In genomic region chrX:37776987-37777325, GRCh38 we compare ENCODE assay signal across 14 cellular contexts. TPM values are rescaled to one million over a fixed set of nuclear protein-coding genes. Genes with fewer than 3 reads are reported as not detected.
DNase-seq lines count a peak whose midpoint lies in the region; ATAC-seq lines count a peak whose summit lies in the region.
"Had no signal": no experiment of that assay in that cellular context is flagged by ENCODE, and none has a peak within 500 bp of the region (broad histone marks: within the 10 kb centered on the region; RNA-seq: fewer than 3 reads in every experiment).

No MANE protein-coding gene starts in this region.

- H3K4me2 ChIP-seq in mesenchymal stem cell (ENCODE audit: low read length, poor library complexity, severe bottlenecking) = no peak overlapping the region

- no peak overlapping the region for H2BK12ac ChIP-seq in mesenchymal stem cell (ENCODE audit: low read length in 2 of 2)

- H2AK5ac ChIP-seq in mesenchymal stem cell (ENCODE audit: low read length, severe bottlenecking) = no peak overlapping the region

- H3K79me1 ChIP-seq in mesenchymal stem cell (replicated peaks; ENCODE audit: low read length, poor library complexity, severe bottlenecking) = no peaks in the 10 kb centered on the region

- 57% methylated on average over 1 of the region's 2 CpGs for WGBS in mesenchymal stem cell

- H3K4me3 Mint-ChIP-seq in effector memory CD8-positive, alpha-beta T cell = peak overlapping the region; percentile 55
- H3K4me3 Mint-ChIP-seq: WTC11 had no signal

- H3K27me3 Mint-ChIP-seq in effector memory CD8-positive, alpha-beta T cell = no peaks in the 10 kb centered on the region

- in situ Hi-C loops in KBM-7 (cut with MboI; ENCODE audit: low pct_unique_long_range_greater_than_20kb, low sequenced_read_pairs) = no loop called here

- H3K4ac ChIP-seq in mesenchymal stem cell (ENCODE audit: low read depth in 1 of 2, low read length in 2 of 2) = no peak overlapping the region

- ATAC-seq in GM18498 (IDR thresholded peaks at IDR 0.05; ENCODE audit: unreplicated experiment) (peak; percentile 32), GM19455 (IDR thresholded peaks at IDR 0.05; ENCODE audit: unreplicated experiment) (peak; percentile 3), HG03469 (IDR thresholded peaks at IDR 0.05; ENCODE audit: unreplicated experiment) (peak; percentile 24)
- peak; percentile 45 for ATAC-seq in effector memory CD8-positive, alpha-beta T cell (replicated peaks)
- ATAC-seq: lower lobe of right lung, WTC11 had no signal

- no peaks in the 10 kb centered on the region for H3K36me3 ChIP-seq in effector memory CD4-positive, alpha-beta T cell (ENCODE audit: control insufficient read depth, insufficient read depth, low read length)
- H3K36me3 ChIP-seq in mesenchymal stem cell (ENCODE audit: control insufficient read depth in 1 of 2, insufficient read depth in 2 of 2, low read depth in 1 of 2, low read length in 2 of 2) = no peaks in the 10 kb centered on the region
- H3K36me3 ChIP-seq: lower lobe of right lung, prostate gland, thoracic aorta had no signal

- no peak overlapping the region for H3K23ac ChIP-seq in mesenchymal stem cell (ENCODE audit: low read length in 2 of 2)

- no peaks in the 10 kb centered on the region for H3K9me3 ChIP-seq in effector memory CD4-positive, alpha-beta T cell (ENCODE audit: control insufficient read depth, low read length)
- no peaks in the 10 kb centered on the region for H3K9me3 ChIP-seq in mesenchymal stem cell (ENCODE audit: control insufficient read depth, low read length)
- H3K9me3 ChIP-seq: lower lobe of right lung, prostate gland, thoracic aorta had no signal

- H2AFZ ChIP-seq in mesenchymal stem cell (ENCODE audit: low read depth, low read length) = no peak overlapping the region

- H3K9me3 Mint-ChIP-seq in effector memory CD8-positive, alpha-beta T cell = no peaks in the 10 kb centered on the region
- H3K9me3 Mint-ChIP-seq: WTC11 had no signal

- H4K91ac ChIP-seq in mesenchymal stem cell (ENCODE audit: low read length) = no peak overlapping the region

- H3K27ac ChIP-seq in effector memory CD4-positive, alpha-beta T cell (ENCODE audit: insufficient read depth, low read length, poor library complexity, severe bottlenecking) = no peak overlapping the region
- H3K27ac ChIP-seq in mesenchymal stem cell (ENCODE audit: low read length, poor library complexity, severe bottlenecking) = no peak overlapping the region
- H3K27ac ChIP-seq: lower lobe of right lung, prostate gland, thoracic aorta had no signal

- H3K4me1 Mint-ChIP-seq in effector memory CD8-positive, alpha-beta T cell (ENCODE audit: low read depth in 2 of 2) = peaks cover 18 to 19% of the 10 kb centered on the region in 2 donors

- no peak overlapping the region for H3K14ac ChIP-seq in mesenchymal stem cell (ENCODE audit: low read length in 2 of 2)

- no peak overlapping the region for H3K9ac ChIP-seq in mesenchymal stem cell (ENCODE audit: low read length)

- no peak overlapping the region for H2BK15ac ChIP-seq in mesenchymal stem cell (ENCODE audit: low read depth, poor library complexity, severe bottlenecking)

- H4K8ac ChIP-seq in mesenchymal stem cell (ENCODE audit: low read length) = no peak overlapping the region

- H2BK5ac ChIP-seq in mesenchymal stem cell (ENCODE audit: low read depth, low read length, poor library complexity, severe bottlenecking) = no peak overlapping the region

- no peak overlapping the region for H3K4me3 ChIP-seq in effector memory CD4-positive, alpha-beta T cell (ENCODE audit: insufficient read depth, low read depth, low read length, poor library complexity, severe bottlenecking)
- H3K4me3 ChIP-seq in mesenchymal stem cell (ENCODE audit: insufficient read depth in 1 of 2, low read depth in 1 of 2, low read length in 2 of 2) = no peak overlapping the region
- H3K4me3 ChIP-seq: lower lobe of right lung, prostate gland, thoracic aorta had no signal

- H3K27ac Mint-ChIP-seq in effector memory CD8-positive, alpha-beta T cell = peak overlapping the region; percentile 53 to 72
- H3K27ac Mint-ChIP-seq: WTC11 had no signal

- H3K4me1 ChIP-seq in effector memory CD4-positive, alpha-beta T cell (ENCODE audit: control insufficient read depth, insufficient read depth, low read length, poor library complexity, severe bottlenecking) = peaks cover 3% of the 10 kb centered on the region
- no peaks in the 10 kb centered on the region for H3K4me1 ChIP-seq in mesenchymal stem cell (ENCODE audit: control insufficient read depth, insufficient read depth, low read depth, low read length)
- H3K4me1 ChIP-seq: lower lobe of right lung, prostate gland had no signal

- H3K27me3 ChIP-seq in effector memory CD4-positive, alpha-beta T cell (replicated peaks; ENCODE audit: control insufficient read depth, insufficient read depth, low read length, poor library complexity, severe bottlenecking) = no peaks in the 10 kb centered on the region
- peaks cover 0 to 4% of the 10 kb centered on the region in 2 experiments for H3K27me3 ChIP-seq in mesenchymal stem cell (ENCODE audit: control insufficient read depth in 1 of 2, insufficient read depth in 1 of 2, low read length in 2 of 2)

- no peaks in the 10 kb centered on the region for H3K36me3 Mint-ChIP-seq in effector memory CD8-positive, alpha-beta T cell (ENCODE audit: insufficient read depth)
- H3K36me3 Mint-ChIP-seq: WTC11 had no signal

- no peak for DNase-seq in effector memory CD8-positive, alpha-beta T cell
- no peak for DNase-seq in effector memory CD4-positive, alpha-beta T cell
- DNase-seq in mesenchymal stem cell = no peak
- no peak for DNase-seq in NCI-H82 (lab: John Stamatoyannopoulos, UW)
- no peak for DNase-seq in KBM-7
- DNase-seq: activated naive CD4-positive, alpha-beta T cell; lower lobe of right lung; NCI-H187 treated with DMSO at 0.1 percent for 48 hours had no signal

- H3K18ac ChIP-seq in mesenchymal stem cell (ENCODE audit: low read depth in 1 of 2, low read length in 2 of 2) = no peak overlapping the region

- H2BK120ac ChIP-seq in mesenchymal stem cell (ENCODE audit: low read depth, low read length) = no peak overlapping the region

RNA-seq across cellular contexts. Expression of gene CYBB, which starts 2.9 kb away (rescaled TPM):
- polyA plus RNA-seq in mesenchymal stem cell (2013, experiment 1 of 2) = not detected
- not detected for polyA plus RNA-seq in mesenchymal stem cell (2013, experiment 2 of 2)
